ENCODE assay signal across 1 cellular context in the genomic region with DNA sequence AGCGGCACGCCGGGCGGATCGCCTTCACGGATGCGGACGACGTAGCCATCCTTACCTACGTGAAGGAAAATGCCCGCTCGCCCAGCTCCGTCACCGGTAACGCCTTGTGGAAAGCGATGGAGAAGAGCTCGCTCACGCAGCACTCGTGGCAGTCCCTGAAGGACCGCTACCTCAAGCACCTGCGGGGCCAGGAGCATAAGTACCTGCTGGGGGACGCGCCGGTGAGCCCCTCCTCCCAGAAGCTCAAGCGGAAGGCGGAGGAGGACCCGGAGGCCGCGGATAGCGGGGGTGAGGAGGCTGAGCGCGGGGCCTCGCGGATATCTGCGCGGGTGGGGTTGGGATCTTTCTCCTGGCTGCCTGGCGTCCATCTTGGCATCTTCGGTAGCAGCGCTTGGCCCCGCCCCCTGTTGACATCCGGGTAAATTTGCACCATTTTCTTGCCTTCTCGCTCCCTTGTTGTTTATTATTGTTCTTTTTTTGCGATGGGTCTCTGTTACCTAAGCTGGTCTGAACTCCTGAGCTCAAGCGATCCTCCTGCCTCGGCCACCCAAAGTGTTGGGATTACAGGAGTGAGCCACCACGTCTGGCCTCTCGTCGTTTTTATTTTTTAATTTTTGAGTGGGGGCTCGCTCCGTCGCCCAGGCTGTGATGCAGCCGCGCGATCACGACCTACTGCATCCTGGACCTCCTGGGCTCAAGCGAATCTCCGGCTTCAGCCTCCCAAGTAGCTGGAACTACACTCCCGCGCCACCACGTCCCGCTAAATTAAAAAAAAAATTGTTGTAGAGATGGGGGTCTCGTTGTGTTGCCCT.
TF ChIP-seq lines count a peak whose summit lies in the region.

No MANE protein-coding gene starts in this region.

TF ChIP-seq in HepG2, 621 proteins besides CTCF, POLR2A, EP300 and RAD21 (continued from another document and continues in another):
- TF ChIP-seq, protein P1, sequence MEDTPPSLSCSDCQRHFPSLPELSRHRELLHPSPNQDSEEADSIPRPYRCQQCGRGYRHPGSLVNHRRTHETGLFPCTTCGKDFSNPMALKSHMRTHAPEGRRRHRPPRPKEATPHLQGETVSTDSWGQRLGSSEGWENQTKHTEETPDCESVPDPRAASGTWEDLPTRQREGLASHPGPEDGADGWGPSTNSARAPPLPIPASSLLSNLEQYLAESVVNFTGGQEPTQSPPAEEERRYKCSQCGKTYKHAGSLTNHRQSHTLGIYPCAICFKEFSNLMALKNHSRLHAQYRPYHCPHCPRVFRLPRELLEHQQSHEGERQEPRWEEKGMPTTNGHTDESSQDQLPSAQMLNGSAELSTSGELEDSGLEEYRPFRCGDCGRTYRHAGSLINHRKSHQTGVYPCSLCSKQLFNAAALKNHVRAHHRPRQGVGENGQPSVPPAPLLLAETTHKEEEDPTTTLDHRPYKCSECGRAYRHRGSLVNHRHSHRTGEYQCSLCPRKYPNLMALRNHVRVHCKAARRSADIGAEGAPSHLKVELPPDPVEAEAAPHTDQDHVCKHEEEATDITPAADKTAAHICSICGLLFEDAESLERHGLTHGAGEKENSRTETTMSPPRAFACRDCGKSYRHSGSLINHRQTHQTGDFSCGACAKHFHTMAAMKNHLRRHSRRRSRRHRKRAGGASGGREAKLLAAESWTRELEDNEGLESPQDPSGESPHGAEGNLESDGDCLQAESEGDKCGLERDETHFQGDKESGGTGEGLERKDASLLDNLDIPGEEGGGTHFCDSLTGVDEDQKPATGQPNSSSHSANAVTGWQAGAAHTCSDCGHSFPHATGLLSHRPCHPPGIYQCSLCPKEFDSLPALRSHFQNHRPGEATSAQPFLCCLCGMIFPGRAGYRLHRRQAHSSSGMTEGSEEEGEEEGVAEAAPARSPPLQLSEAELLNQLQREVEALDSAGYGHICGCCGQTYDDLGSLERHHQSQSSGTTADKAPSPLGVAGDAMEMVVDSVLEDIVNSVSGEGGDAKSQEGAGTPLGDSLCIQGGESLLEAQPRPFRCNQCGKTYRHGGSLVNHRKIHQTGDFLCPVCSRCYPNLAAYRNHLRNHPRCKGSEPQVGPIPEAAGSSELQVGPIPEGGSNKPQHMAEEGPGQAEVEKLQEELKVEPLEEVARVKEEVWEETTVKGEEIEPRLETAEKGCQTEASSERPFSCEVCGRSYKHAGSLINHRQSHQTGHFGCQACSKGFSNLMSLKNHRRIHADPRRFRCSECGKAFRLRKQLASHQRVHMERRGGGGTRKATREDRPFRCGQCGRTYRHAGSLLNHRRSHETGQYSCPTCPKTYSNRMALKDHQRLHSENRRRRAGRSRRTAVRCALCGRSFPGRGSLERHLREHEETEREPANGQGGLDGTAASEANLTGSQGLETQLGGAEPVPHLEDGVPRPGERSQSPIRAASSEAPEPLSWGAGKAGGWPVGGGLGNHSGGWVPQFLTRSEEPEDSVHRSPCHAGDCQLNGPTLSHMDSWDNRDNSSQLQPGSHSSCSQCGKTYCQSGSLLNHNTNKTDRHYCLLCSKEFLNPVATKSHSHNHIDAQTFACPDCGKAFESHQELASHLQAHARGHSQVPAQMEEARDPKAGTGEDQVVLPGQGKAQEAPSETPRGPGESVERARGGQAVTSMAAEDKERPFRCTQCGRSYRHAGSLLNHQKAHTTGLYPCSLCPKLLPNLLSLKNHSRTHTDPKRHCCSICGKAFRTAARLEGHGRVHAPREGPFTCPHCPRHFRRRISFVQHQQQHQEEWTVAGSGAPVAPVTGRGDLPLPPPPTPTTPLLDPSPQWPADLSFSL (CRISPR knock-in tag; IDR thresholded peaks at IDR 0.05), result no peak
- TF ChIP-seq, protein P2, sequence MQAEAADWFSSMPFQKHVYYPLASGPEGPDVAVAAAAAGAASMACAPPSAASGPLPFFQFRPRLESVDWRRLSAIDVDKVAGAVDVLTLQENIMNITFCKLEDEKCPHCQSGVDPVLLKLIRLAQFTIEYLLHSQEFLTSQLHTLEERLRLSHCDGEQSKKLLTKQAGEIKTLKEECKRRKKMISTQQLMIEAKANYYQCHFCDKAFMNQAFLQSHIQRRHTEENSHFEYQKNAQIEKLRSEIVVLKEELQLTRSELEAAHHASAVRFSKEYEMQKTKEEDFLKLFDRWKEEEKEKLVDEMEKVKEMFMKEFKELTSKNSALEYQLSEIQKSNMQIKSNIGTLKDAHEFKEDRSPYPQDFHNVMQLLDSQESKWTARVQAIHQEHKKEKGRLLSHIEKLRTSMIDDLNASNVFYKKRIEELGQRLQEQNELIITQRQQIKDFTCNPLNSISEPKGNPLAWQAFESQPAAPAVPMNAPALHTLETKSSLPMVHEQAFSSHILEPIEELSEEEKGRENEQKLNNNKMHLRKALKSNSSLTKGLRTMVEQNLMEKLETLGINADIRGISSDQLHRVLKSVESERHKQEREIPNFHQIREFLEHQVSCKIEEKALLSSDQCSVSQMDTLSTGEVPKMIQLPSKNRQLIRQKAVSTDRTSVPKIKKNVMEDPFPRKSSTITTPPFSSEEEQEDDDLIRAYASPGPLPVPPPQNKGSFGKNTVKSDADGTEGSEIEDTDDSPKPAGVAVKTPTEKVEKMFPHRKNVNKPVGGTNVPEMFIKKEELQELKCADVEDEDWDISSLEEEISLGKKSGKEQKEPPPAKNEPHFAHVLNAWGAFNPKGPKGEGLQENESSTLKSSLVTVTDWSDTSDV (CRISPR knock-in tag; IDR thresholded peaks at IDR 0.05), result 0 out of 2 replicates have a peak, but pooled peaks have one; percentile 18
- TF ChIP-seq, protein P3, sequence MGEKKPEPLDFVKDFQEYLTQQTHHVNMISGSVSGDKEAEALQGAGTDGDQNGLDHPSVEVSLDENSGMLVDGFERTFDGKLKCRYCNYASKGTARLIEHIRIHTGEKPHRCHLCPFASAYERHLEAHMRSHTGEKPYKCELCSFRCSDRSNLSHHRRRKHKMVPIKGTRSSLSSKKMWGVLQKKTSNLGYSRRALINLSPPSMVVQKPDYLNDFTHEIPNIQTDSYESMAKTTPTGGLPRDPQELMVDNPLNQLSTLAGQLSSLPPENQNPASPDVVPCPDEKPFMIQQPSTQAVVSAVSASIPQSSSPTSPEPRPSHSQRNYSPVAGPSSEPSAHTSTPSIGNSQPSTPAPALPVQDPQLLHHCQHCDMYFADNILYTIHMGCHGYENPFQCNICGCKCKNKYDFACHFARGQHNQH (CRISPR knock-in tag; IDR thresholded peaks at IDR 0.05), result no peak; the same call in 1 of the 2 replicates
- 0 out of 2 replicates have a peak, but pooled peaks have one; percentile 19 for TF ChIP-seq CCDC6 (CRISPR knock-in tag; IDR thresholded peaks at IDR 0.05)
- no peak for TF ChIP-seq PPARG (CRISPR knock-in tag; conservative IDR thresholded peaks at IDR 0.05)
- TF ChIP-seq ZNF430 (CRISPR knock-in tag; IDR thresholded peaks at IDR 0.05), result no peak
- no peak for TF ChIP-seq ZNF891 (CRISPR knock-in tag; IDR thresholded peaks at IDR 0.05)
- no peak; the same call in 1 of the 2 replicates for TF ChIP-seq SPEN (CRISPR knock-in tag; IDR thresholded peaks at IDR 0.05; ENCODE audit: low read depth)
- no peak for TF ChIP-seq KDM4B (CRISPR knock-in tag; IDR thresholded peaks at IDR 0.05)
- no peak; the same call in 1 of the 2 replicates for TF ChIP-seq ZNF724P (CRISPR knock-in tag; IDR thresholded peaks at IDR 0.05; ENCODE audit: borderline replicate concordance)
- TF ChIP-seq KLF12 (CRISPR knock-in tag; IDR thresholded peaks at IDR 0.05; ENCODE audit: borderline replicate concordance), result no peak
- no peak for TF ChIP-seq NBN (conservative IDR thresholded peaks at IDR 0.05)
- peak; percentile 32; the same call in 1 of the 2 replicates for TF ChIP-seq KDM2A (CRISPR knock-in tag; IDR thresholded peaks at IDR 0.05; ENCODE audit: borderline replicate concordance, low read depth)
- TF ChIP-seq, protein P4, sequence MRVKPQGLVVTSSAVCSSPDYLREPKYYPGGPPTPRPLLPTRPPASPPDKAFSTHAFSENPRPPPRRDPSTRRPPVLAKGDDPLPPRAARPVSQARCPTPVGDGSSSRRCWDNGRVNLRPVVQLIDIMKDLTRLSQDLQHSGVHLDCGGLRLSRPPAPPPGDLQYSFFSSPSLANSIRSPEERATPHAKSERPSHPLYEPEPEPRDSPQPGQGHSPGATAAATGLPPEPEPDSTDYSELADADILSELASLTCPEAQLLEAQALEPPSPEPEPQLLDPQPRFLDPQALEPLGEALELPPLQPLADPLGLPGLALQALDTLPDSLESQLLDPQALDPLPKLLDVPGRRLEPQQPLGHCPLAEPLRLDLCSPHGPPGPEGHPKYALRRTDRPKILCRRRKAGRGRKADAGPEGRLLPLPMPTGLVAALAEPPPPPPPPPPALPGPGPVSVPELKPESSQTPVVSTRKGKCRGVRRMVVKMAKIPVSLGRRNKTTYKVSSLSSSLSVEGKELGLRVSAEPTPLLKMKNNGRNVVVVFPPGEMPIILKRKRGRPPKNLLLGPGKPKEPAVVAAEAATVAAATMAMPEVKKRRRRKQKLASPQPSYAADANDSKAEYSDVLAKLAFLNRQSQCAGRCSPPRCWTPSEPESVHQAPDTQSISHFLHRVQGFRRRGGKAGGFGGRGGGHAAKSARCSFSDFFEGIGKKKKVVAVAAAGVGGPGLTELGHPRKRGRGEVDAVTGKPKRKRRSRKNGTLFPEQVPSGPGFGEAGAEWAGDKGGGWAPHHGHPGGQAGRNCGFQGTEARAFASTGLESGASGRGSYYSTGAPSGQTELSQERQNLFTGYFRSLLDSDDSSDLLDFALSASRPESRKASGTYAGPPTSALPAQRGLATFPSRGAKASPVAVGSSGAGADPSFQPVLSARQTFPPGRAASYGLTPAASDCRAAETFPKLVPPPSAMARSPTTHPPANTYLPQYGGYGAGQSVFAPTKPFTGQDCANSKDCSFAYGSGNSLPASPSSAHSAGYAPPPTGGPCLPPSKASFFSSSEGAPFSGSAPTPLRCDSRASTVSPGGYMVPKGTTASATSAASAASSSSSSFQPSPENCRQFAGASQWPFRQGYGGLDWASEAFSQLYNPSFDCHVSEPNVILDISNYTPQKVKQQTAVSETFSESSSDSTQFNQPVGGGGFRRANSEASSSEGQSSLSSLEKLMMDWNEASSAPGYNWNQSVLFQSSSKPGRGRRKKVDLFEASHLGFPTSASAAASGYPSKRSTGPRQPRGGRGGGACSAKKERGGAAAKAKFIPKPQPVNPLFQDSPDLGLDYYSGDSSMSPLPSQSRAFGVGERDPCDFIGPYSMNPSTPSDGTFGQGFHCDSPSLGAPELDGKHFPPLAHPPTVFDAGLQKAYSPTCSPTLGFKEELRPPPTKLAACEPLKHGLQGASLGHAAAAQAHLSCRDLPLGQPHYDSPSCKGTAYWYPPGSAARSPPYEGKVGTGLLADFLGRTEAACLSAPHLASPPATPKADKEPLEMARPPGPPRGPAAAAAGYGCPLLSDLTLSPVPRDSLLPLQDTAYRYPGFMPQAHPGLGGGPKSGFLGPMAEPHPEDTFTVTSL (CRISPR knock-in tag; IDR thresholded peaks at IDR 0.05; ENCODE audit: borderline replicate concordance), result 0 out of 2 replicates have a peak, but pooled peaks have one; percentile 31
- no peak for TF ChIP-seq ZFP36L2 (CRISPR knock-in tag; IDR thresholded peaks at IDR 0.05)
- TF ChIP-seq PAX8 (CRISPR knock-in tag; IDR thresholded peaks at IDR 0.05; ENCODE audit: borderline replicate concordance), result no peak
- TF ChIP-seq RARA (CRISPR knock-in tag; IDR thresholded peaks at IDR 0.05), result peak; percentile 27; the same call in 1 of the 2 replicates
- no peak for TF ChIP-seq SYNCRIP (IDR thresholded peaks at IDR 0.05; ENCODE audit: insufficient read depth, low read depth, low read length)
- TF ChIP-seq, protein P5, sequence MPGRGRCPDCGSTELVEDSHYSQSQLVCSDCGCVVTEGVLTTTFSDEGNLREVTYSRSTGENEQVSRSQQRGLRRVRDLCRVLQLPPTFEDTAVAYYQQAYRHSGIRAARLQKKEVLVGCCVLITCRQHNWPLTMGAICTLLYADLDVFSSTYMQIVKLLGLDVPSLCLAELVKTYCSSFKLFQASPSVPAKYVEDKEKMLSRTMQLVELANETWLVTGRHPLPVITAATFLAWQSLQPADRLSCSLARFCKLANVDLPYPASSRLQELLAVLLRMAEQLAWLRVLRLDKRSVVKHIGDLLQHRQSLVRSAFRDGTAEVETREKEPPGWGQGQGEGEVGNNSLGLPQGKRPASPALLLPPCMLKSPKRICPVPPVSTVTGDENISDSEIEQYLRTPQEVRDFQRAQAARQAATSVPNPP (CRISPR knock-in tag; IDR thresholded peaks at IDR 0.05), result no peak
- TF ChIP-seq ZBTB3 (CRISPR knock-in tag; IDR thresholded peaks at IDR 0.05; ENCODE audit: borderline replicate concordance, low read depth), result no peak
- TF ChIP-seq, protein P6, sequence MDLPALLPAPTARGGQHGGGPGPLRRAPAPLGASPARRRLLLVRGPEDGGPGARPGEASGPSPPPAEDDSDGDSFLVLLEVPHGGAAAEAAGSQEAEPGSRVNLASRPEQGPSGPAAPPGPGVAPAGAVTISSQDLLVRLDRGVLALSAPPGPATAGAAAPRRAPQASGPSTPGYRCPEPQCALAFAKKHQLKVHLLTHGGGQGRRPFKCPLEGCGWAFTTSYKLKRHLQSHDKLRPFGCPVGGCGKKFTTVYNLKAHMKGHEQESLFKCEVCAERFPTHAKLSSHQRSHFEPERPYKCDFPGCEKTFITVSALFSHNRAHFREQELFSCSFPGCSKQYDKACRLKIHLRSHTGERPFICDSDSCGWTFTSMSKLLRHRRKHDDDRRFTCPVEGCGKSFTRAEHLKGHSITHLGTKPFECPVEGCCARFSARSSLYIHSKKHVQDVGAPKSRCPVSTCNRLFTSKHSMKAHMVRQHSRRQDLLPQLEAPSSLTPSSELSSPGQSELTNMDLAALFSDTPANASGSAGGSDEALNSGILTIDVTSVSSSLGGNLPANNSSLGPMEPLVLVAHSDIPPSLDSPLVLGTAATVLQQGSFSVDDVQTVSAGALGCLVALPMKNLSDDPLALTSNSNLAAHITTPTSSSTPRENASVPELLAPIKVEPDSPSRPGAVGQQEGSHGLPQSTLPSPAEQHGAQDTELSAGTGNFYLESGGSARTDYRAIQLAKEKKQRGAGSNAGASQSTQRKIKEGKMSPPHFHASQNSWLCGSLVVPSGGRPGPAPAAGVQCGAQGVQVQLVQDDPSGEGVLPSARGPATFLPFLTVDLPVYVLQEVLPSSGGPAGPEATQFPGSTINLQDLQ (CRISPR knock-in tag; IDR thresholded peaks at IDR 0.05), result no peak
- TF ChIP-seq SMAD3 (CRISPR knock-in tag; IDR thresholded peaks at IDR 0.05), result no peak
- TF ChIP-seq, protein P7, sequence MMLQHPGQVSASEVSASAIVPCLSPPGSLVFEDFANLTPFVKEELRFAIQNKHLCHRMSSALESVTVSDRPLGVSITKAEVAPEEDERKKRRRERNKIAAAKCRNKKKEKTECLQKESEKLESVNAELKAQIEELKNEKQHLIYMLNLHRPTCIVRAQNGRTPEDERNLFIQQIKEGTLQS (CRISPR knock-in tag; IDR thresholded peaks at IDR 0.05), result no peak; the same call in 1 of the 2 replicates
- TF ChIP-seq ZFP37 (CRISPR knock-in tag; IDR thresholded peaks at IDR 0.05; ENCODE audit: borderline replicate concordance), result no peak
- 0 out of 2 replicates have a peak, but pooled peaks have one; percentile 8 for TF ChIP-seq ZNF589 (CRISPR knock-in tag; conservative IDR thresholded peaks at IDR 0.05)
- TF ChIP-seq, protein P8, sequence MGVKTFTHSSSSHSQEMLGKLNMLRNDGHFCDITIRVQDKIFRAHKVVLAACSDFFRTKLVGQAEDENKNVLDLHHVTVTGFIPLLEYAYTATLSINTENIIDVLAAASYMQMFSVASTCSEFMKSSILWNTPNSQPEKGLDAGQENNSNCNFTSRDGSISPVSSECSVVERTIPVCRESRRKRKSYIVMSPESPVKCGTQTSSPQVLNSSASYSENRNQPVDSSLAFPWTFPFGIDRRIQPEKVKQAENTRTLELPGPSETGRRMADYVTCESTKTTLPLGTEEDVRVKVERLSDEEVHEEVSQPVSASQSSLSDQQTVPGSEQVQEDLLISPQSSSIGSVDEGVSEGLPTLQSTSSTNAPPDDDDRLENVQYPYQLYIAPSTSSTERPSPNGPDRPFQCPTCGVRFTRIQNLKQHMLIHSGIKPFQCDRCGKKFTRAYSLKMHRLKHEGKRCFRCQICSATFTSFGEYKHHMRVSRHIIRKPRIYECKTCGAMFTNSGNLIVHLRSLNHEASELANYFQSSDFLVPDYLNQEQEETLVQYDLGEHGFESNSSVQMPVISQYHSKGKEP (CRISPR knock-in tag; IDR thresholded peaks at IDR 0.05), result no peak
- TF ChIP-seq IKZF4 (CRISPR knock-in tag; IDR thresholded peaks at IDR 0.05; ENCODE audit: borderline replicate concordance, low read depth, not compliant biosample characterization), result no peak
- TF ChIP-seq SNAI1 (CRISPR knock-in tag; IDR thresholded peaks at IDR 0.05; ENCODE audit: borderline replicate concordance), result peak; percentile 25; the same call in 1 of the 2 replicates
